25 cellular contexts compared by ENCODE assay signal in the genomic region with DNA sequence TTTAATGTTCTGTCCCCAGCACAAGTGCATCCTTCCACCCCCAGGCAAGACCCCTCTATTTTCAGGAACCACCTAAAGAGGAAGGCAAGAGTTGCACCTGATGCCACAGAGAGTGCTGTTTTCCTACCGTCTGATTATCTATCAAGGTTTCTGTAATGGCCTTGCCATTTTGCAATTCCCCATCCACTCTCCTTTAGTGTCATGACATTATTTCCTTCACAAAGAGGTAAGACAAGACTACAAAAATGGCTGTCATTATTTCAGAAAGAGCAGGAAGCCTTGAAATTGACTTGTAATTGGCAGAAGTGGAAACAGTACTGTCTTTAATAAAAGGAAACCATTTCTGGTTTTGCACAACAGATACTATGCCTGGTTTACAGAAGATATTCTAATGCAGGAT.
"Had no signal": no experiment of that assay in that cellular context is flagged by ENCODE, and none has a peak within 500 bp of the region (broad histone marks: within the 10 kb centered on the region; RNA-seq: fewer than 3 reads in every experiment).

No MANE protein-coding gene starts in this region.

- H3K27ac ChIP-seq: colonic mucosa, coronary artery, dorsolateral prefrontal cortex, epithelial cell of prostate, esophagus muscularis mucosa, esophagus squamous epithelium, foreskin keratinocyte, gastrocnemius medialis, gastroesophageal sphincter, heart left ventricle, heart right ventricle had no signal

- ATAC-seq: effector memory CD8-positive, alpha-beta T cell; esophagus mucosa; foreskin keratinocyte; gastrocnemius medialis; gastroesophageal sphincter; heart left ventricle; heart right ventricle had no signal

- H3K9me3 ChIP-seq: colonic mucosa, esophagus squamous epithelium, gastrocnemius medialis had no signal

- H3K27me3 Mint-ChIP-seq: dendritic cell treated with granulocyte-macrophage colony-stimulating factor and Interleukin-4, amounts not matched to agents 40 ng/mL and 50 ng/mL, for 4 days; effector memory CD8-positive, alpha-beta T cell had no signal

- H3K4me3 ChIP-seq: colonic mucosa, coronary artery, dorsolateral prefrontal cortex, esophagus muscularis mucosa, esophagus squamous epithelium, gastrocnemius medialis, gastroesophageal sphincter, heart left ventricle, heart right ventricle had no signal

- DNase-seq: colonic mucosa; cortex of kidney; dermis blood vessel endothelial cell; dorsolateral prefrontal cortex; effector CD4-positive, alpha-beta T cell; effector CD8-positive, alpha-beta T cell; effector memory CD4-positive, alpha-beta T cell; effector memory CD8-positive, alpha-beta T cell; endodermal cell; erythroblast; esophagus squamous epithelium; foreskin fibroblast; foreskin keratinocyte; foreskin melanocyte; gastrocnemius medialis; glutamatergic neuron; head of caudate nucleus; heart left ventricle; heart right ventricle had no signal

- H3K27me3 ChIP-seq: colonic mucosa, dorsolateral prefrontal cortex, esophagus muscularis mucosa, esophagus squamous epithelium, foreskin keratinocyte, gastrocnemius medialis, gastroesophageal sphincter, heart right ventricle had no signal

- H3K27ac Mint-ChIP-seq: dendritic cell treated with granulocyte-macrophage colony-stimulating factor and Interleukin-4, amounts not matched to agents 40 ng/mL and 50 ng/mL, for 4 days; effector memory CD8-positive, alpha-beta T cell; endodermal cell had no signal

- H3K36me3 ChIP-seq: colonic mucosa, esophagus muscularis mucosa, esophagus squamous epithelium, gastrocnemius medialis, gastroesophageal sphincter, heart left ventricle, heart right ventricle had no signal

- H3K9me3 Mint-ChIP-seq: dendritic cell treated with granulocyte-macrophage colony-stimulating factor and Interleukin-4, amounts not matched to agents 40 ng/mL and 50 ng/mL, for 4 days had no signal

- H3K4me3 Mint-ChIP-seq: dendritic cell treated with granulocyte-macrophage colony-stimulating factor and Interleukin-4, amounts not matched to agents 40 ng/mL and 50 ng/mL, for 4 days; effector memory CD8-positive, alpha-beta T cell; endodermal cell had no signal

- H3K4me1 Mint-ChIP-seq: endodermal cell had no signal
